ENCODE assay signal across 8 cellular contexts in genomic region chr10:97736403-97736901, GRCh38. TPM values are rescaled to one million over a fixed set of nuclear protein-coding genes. Genes with fewer than 3 reads are reported as not detected.
A peak's percentile ranks its signal among the peaks of the same experiment; 100 is the strongest.
DNase-seq lines count a peak whose midpoint lies in the region; ATAC-seq, FAIRE-seq and TF ChIP-seq lines count a peak whose summit lies in the region.

No MANE protein-coding gene starts in this region.

- H3K4me3 ChIP-seq in HepG2 (replicated peaks in 1 of 3; ENCODE audit: insufficient read depth in 1 of 3, low read depth in 2 of 3, low read length in 3 of 3) = peak overlapping the region in 1 of 3 experiments; percentile 91; a peak in 1 of 6 replicates
- H3K4me3 ChIP-seq in tibial nerve = peak overlapping the region; percentile 79 to 94 (median 86)

- H3K36me3 ChIP-seq in HepG2 (replicated peaks in 1 of 2; ENCODE audit: control insufficient read depth in 1 of 2, insufficient read depth in 2 of 2, low read length in 2 of 2) (peaks cover 2 to 16% of the 10 kb centered on the region in 2 experiments; a peak in 4 of 5 replicates), tibial nerve (peaks cover 0 to 16% (median 0%) of the 10 kb centered on the region in 3 donors)

- peaks cover 27% of the 10 kb centered on the region for H3K4me1 ChIP-seq in HepG2 (ENCODE audit: insufficient read depth, low read length)
- H3K4me1 ChIP-seq in tibial nerve = peaks cover 0 to 34% (median 9%) of the 10 kb centered on the region in 4 donors

- intact Hi-C loops in activated T-helper 1 cell treated with anti-CD3 and anti-CD28 coated beads, Interleukin-12 subunit alpha, Interleukin-12 subunit beta, Interleukin-2, Interleukin-4 antibody, amounts not matched to agents 30 ng/mL and 10 ng/mL and 1 ng/mL, durations not matched to agents 14 hours and 24 hours and 36 hours (cut with micrococcal nuclease) = loop anchor here (2.0 to 5.0 kb wide), 6 partner anchors 96 to 904 kb away; partner anchors contain the start of genes LCOR, PI4K2A and R3HCC1L
- intact Hi-C loops in HepG2 (cut with micrococcal nuclease; ENCODE audit: unreplicated experiment) = no loop called here

- peak overlapping the region; percentile 93 for H3K4me3 Mint-ChIP-seq in activated T-helper 1 cell treated with anti-CD3 and anti-CD28 coated beads, Interleukin-12 subunit alpha, Interleukin-12 subunit beta, Interleukin-2, Interleukin-4 antibody, amounts not matched to agents 30 ng/mL and 10 ng/mL and 1 ng/mL, durations not matched to agents 14 hours and 24 hours and 36 hours

- DNase-seq in activated T-helper 1 cell treated with anti-CD3 and anti-CD28 coated beads, Interleukin-12 subunit alpha, Interleukin-12 subunit beta, Interleukin-2, Interleukin-4 antibody, amounts not matched to agents 30 ng/mL and 10 ng/mL and 1 ng/mL, durations not matched to agents 14 hours and 24 hours and 36 hours (ENCODE audit: low spot score) = no peak
- DNase-seq in HepG2 (ENCODE audit: low spot score) (no peak), tibial nerve (ENCODE audit: low spot score in 2 of 2) (no peak), KBM-7 (no peak), NCI-H82 treated with DMSO at 0.1 percent for 48 hours (lab: John Stamatoyannopoulos, UW; ENCODE audit: unreplicated experiment) (no peak), germinal center (ENCODE audit: low spot score) (no peak)

- ATAC-seq in GM19452 (IDR thresholded peaks at IDR 0.05; ENCODE audit: unreplicated experiment) = peak; percentile 25
- peak; percentile 45 for ATAC-seq in HG03103 (IDR thresholded peaks at IDR 0.05; ENCODE audit: low read depth, unreplicated experiment)
- ATAC-seq in HepG2 = peak; percentile 45

- H3K27ac ChIP-seq in HepG2 (ENCODE audit: extremely low read length, insufficient read depth, low read length) (no peak overlapping the region), tibial nerve (peak overlapping the region in 3 of 4 donors; percentile 88 to 96 (median 95))

- H3K79me2 ChIP-seq in HepG2 (ENCODE audit: insufficient read depth, low read length) = peaks cover 34% of the 10 kb centered on the region

- BruUV-seq in HepG2 (replicated peaks; lab: Mats Ljungman, UMichigan) = no TSS peak

- TF ChIP-seq CTCF in HepG2 (CRISPR knock-in tag; IDR thresholded peaks at IDR 0.05) = no peak
- no peak for TF ChIP-seq CTCF in tibial nerve (IDR thresholded peaks at IDR 0.05)

- H3K9me3 ChIP-seq in HepG2 (ENCODE audit: low read length) = no peaks in the 10 kb centered on the region
- no peaks in the 10 kb centered on the region for H3K9me3 ChIP-seq in tibial nerve

- H3K36me3 Mint-ChIP-seq in activated T-helper 1 cell treated with anti-CD3 and anti-CD28 coated beads, Interleukin-12 subunit alpha, Interleukin-12 subunit beta, Interleukin-2, Interleukin-4 antibody, amounts not matched to agents 30 ng/mL and 10 ng/mL and 1 ng/mL, durations not matched to agents 14 hours and 24 hours and 36 hours (ENCODE audit: low read depth) = peaks cover 28% of the 10 kb centered on the region

- in situ Hi-C loops in HepG2 (cut with HindIII; ENCODE audit: extremely low pct_ligation_motif_present, low pct_unique_long_range_greater_than_20kb) (loop anchor here (5.0 kb wide), 1 partner anchor 34 kb away; no protein-coding TSS in a partner anchor), KBM-7 (cut with MboI; ENCODE audit: low pct_unique_long_range_greater_than_20kb, low sequenced_read_pairs) (no loop called here)

- FAIRE-seq in HepG2 (lab: Jason Lieb, UNC) = no peak

- peak overlapping the region; percentile 78 for H3K4me2 ChIP-seq in HepG2 (ENCODE audit: low read depth, low read length)

- H3K27me3 Mint-ChIP-seq in activated T-helper 1 cell treated with anti-CD3 and anti-CD28 coated beads, Interleukin-12 subunit alpha, Interleukin-12 subunit beta, Interleukin-2, Interleukin-4 antibody, amounts not matched to agents 30 ng/mL and 10 ng/mL and 1 ng/mL, durations not matched to agents 14 hours and 24 hours and 36 hours (ENCODE audit: insufficient read depth) = peaks cover 2% of the 10 kb centered on the region

- TF ChIP-seq EP300 in HepG2 (IDR thresholded peaks at IDR 0.05; ENCODE audit: low read depth in 2 of 2, low read length in 2 of 2) (no peak), HepG2 (CRISPR knock-in tag; IDR thresholded peaks at IDR 0.05; ENCODE audit: borderline replicate concordance) (no peak), tibial nerve (IDR thresholded peaks at IDR 0.05) (no peak)

- H3K9ac ChIP-seq in HepG2 (ENCODE audit: insufficient read depth, low read depth, low read length) = peak overlapping the region; percentile 37; the same call in 1 of the 2 replicates

- H3K27me3 ChIP-seq in HepG2 (ENCODE audit: control insufficient read depth in 1 of 2, insufficient read depth in 2 of 2, low read length in 2 of 2) (peaks cover 0 to 10% of the 10 kb centered on the region in 2 experiments; a peak in 2 of 5 replicates), tibial nerve (no peaks in the 10 kb centered on the region)

- H4K20me1 ChIP-seq in HepG2 (ENCODE audit: insufficient read depth, low read length) = no peaks in the 10 kb centered on the region

- no peak for TF ChIP-seq RAD21 in HepG2 (CRISPR knock-in tag; IDR thresholded peaks at IDR 0.05)

- H3K27ac Mint-ChIP-seq in activated T-helper 1 cell treated with anti-CD3 and anti-CD28 coated beads, Interleukin-12 subunit alpha, Interleukin-12 subunit beta, Interleukin-2, Interleukin-4 antibody, amounts not matched to agents 30 ng/mL and 10 ng/mL and 1 ng/mL, durations not matched to agents 14 hours and 24 hours and 36 hours = peak overlapping the region; percentile 100

- POLR2A ChIA-PET in HepG2 (lab: Yijun Ruan, JAX) = interaction anchor here (0.8 to 1.8 kb wide), 17 partner anchors 9 to 103 kb away, joined by 3 to 39 read pairs (median 5); partner anchors contain the start of genes AVPI1, MORN4 and PI4K2A

- no peaks in the 10 kb centered on the region for H3K9me3 Mint-ChIP-seq in activated T-helper 1 cell treated with anti-CD3 and anti-CD28 coated beads, Interleukin-12 subunit alpha, Interleukin-12 subunit beta, Interleukin-2, Interleukin-4 antibody, amounts not matched to agents 30 ng/mL and 10 ng/mL and 1 ng/mL, durations not matched to agents 14 hours and 24 hours and 36 hours

- TF ChIP-seq POLR2A in HepG2 (IDR thresholded peaks at IDR 0.05; ENCODE audit: insufficient read depth in 1 of 2, low read depth in 2 of 2, low read length in 2 of 2) (no peak), tibial nerve (IDR thresholded peaks at IDR 0.05) (no peak)

- CTCF ChIA-PET in HepG2 (lab: Yijun Ruan, JAX; ENCODE audit: low intra/inter-chr PET ratio, low total read pairs) = no interaction called here

- H3K4me1 Mint-ChIP-seq in activated T-helper 1 cell treated with anti-CD3 and anti-CD28 coated beads, Interleukin-12 subunit alpha, Interleukin-12 subunit beta, Interleukin-2, Interleukin-4 antibody, amounts not matched to agents 30 ng/mL and 10 ng/mL and 1 ng/mL, durations not matched to agents 14 hours and 24 hours and 36 hours (ENCODE audit: low read depth) = peaks cover 44% of the 10 kb centered on the region

- 74% methylated on average over 13 of the region's 13 CpGs for WGBS in HepG2 (ENCODE audit: low lambda C conversion rate)
- 69 to 71% methylated on average over 13 of the region's 13 CpGs for WGBS in tibial nerve, 2 donors

- peak overlapping the region; percentile 46 for H2AFZ ChIP-seq in HepG2 (ENCODE audit: low read length)

RNA-seq across cellular contexts. Expression of gene ZFYVE27, which starts 0.5 kb away (rescaled TPM):
- total RNA-seq in activated T-helper 1 cell treated with anti-CD3 and anti-CD28 coated beads, Interleukin-12 subunit alpha, Interleukin-12 subunit beta, Interleukin-2, Interleukin-4 antibody, amounts not matched to agents 30 ng/mL and 10 ng/mL and 1 ng/mL, durations not matched to agents 14 hours and 24 hours and 36 hours = 41.7 and 42.5 TPM in 2 replicates
- total RNA-seq in HepG2 (2016; rRNA removed; fragmentation: Illumina TruSeq; extraction: Trizol) (6.1 and 19.7 TPM in 2 replicates), tibial nerve (10 to 100 TPM; 33.4 to 46.8 (median 42.7) TPM)
- total RNA-seq in HepG2 (2016; cell fraction: cytosol; rRNA removed; fragmentation: Illumina TruSeq; extraction: Trizol; ENCODE audit: low read depth) = 2.8 and 3.8 TPM in 2 replicates
- total RNA-seq in HepG2 (2016; cell fraction: insoluble cytoplasmic fraction; rRNA removed; fragmentation: Illumina TruSeq; extraction: Trizol) = 5.8 and 20.5 TPM in 2 replicates
- 4.5 and 6.1 TPM in 2 replicates for total RNA-seq in HepG2 (2016; cell fraction: membrane; rRNA removed; fragmentation: Illumina TruSeq; extraction: Trizol)
- 36.5 and 37.6 TPM in 2 replicates for total RNA-seq in HepG2 (2016; cell fraction: nucleus; rRNA removed; fragmentation: Illumina TruSeq; extraction: Trizol)
- polyA plus RNA-seq in HepG2 (2011; rRNA removed) = 20.5 and 26.9 TPM in 2 replicates
- polyA plus RNA-seq in HepG2 (2011; cell fraction: cytosol; rRNA removed) = 11.3 and 12.9 TPM in 2 replicates
- polyA plus RNA-seq in HepG2 (2011; cell fraction: nucleus; rRNA removed) = 107 and 112 TPM in 2 replicates
- polyA plus RNA-seq in HepG2 (2012) = 13.0 and 18.5 TPM in 2 replicates
- polyA plus RNA-seq in HepG2 (2016; cell fraction: cytosol; fragmentation: Illumina TruSeq; extraction: Trizol; ENCODE audit: low read depth) = 0.68 and 0.92 TPM in 2 replicates
- 4.2 and 4.9 TPM in 2 replicates for polyA plus RNA-seq in HepG2 (2016; cell fraction: insoluble cytoplasmic fraction; fragmentation: Illumina TruSeq; extraction: Trizol; ENCODE audit: low read depth)
- polyA plus RNA-seq in HepG2 (2016; cell fraction: membrane; fragmentation: Illumina TruSeq; extraction: Trizol; ENCODE audit: low read depth) = 1.7 and 2.1 TPM in 2 replicates
- 50.1 and 57.5 TPM in 2 replicates for polyA plus RNA-seq in HepG2 (2016; cell fraction: nucleus; fragmentation: Illumina TruSeq; extraction: Trizol; ENCODE audit: insufficient read depth, low read depth)
- 26.7 and 43.3 TPM in 2 replicates for polyA minus RNA-seq in HepG2 (2011; rRNA and poly(A)+ RNA removed; ENCODE audit: low replicate concordance)
- polyA minus RNA-seq in HepG2 (2011; cell fraction: cytosol; rRNA and poly(A)+ RNA removed) = 6.0 and 6.5 TPM in 2 replicates
- polyA minus RNA-seq in HepG2 (2011; cell fraction: nucleus; rRNA and poly(A)+ RNA removed) = 45.2 and 45.3 TPM in 2 replicates

RNA-seq across cellular contexts. Expression of gene MARVELD1, which starts 22.9 kb away (rescaled TPM):
- 3.0 and 3.4 TPM in 2 replicates for total RNA-seq in activated T-helper 1 cell treated with anti-CD3 and anti-CD28 coated beads, Interleukin-12 subunit alpha, Interleukin-12 subunit beta, Interleukin-2, Interleukin-4 antibody, amounts not matched to agents 30 ng/mL and 10 ng/mL and 1 ng/mL, durations not matched to agents 14 hours and 24 hours and 36 hours
- total RNA-seq in HepG2 (2016; rRNA removed; fragmentation: Illumina TruSeq; extraction: Trizol) (not detected in 2 replicates), tibial nerve (10 to 100 TPM; 28.0 to 45.3 (median 42.2) TPM)
- total RNA-seq in HepG2 (2016; cell fraction: cytosol; rRNA removed; fragmentation: Illumina TruSeq; extraction: Trizol; ENCODE audit: low read depth) = not detected in 2 replicates
- total RNA-seq in HepG2 (2016; cell fraction: insoluble cytoplasmic fraction; rRNA removed; fragmentation: Illumina TruSeq; extraction: Trizol) = not detected in 2 replicates
- total RNA-seq in HepG2 (2016; cell fraction: membrane; rRNA removed; fragmentation: Illumina TruSeq; extraction: Trizol) = not detected in 2 replicates
- not detected in 2 replicates for total RNA-seq in HepG2 (2016; cell fraction: nucleus; rRNA removed; fragmentation: Illumina TruSeq; extraction: Trizol)
- polyA plus RNA-seq in HepG2 (2011; rRNA removed) = 0.08 TPM in 1 of 2 replicates, not detected in the other
- 0.03 TPM in 1 of 2 replicates, not detected in the other for polyA plus RNA-seq in HepG2 (2011; cell fraction: cytosol; rRNA removed)
- 0.03 and 0.26 TPM in 2 replicates for polyA plus RNA-seq in HepG2 (2011; cell fraction: nucleus; rRNA removed)
- not detected in 2 replicates for polyA plus RNA-seq in HepG2 (2012)
- not detected in 2 replicates for polyA plus RNA-seq in HepG2 (2016; cell fraction: cytosol; fragmentation: Illumina TruSeq; extraction: Trizol; ENCODE audit: low read depth)
- polyA plus RNA-seq in HepG2 (2016; cell fraction: insoluble cytoplasmic fraction; fragmentation: Illumina TruSeq; extraction: Trizol; ENCODE audit: low read depth) = not detected in 2 replicates
- not detected in 2 replicates for polyA plus RNA-seq in HepG2 (2016; cell fraction: membrane; fragmentation: Illumina TruSeq; extraction: Trizol; ENCODE audit: low read depth)
- polyA plus RNA-seq in HepG2 (2016; cell fraction: nucleus; fragmentation: Illumina TruSeq; extraction: Trizol; ENCODE audit: insufficient read depth, low read depth) = not detected in 2 replicates
- 33.8 TPM in 1 of 2 replicates, not detected in the other for polyA minus RNA-seq in HepG2 (2011; rRNA and poly(A)+ RNA removed; ENCODE audit: low replicate concordance)
- not detected in 2 replicates for polyA minus RNA-seq in HepG2 (2011; cell fraction: cytosol; rRNA and poly(A)+ RNA removed)
- 0.13 TPM in 1 of 2 replicates, not detected in the other for polyA minus RNA-seq in HepG2 (2011; cell fraction: nucleus; rRNA and poly(A)+ RNA removed)

RNA-seq across cellular contexts. Expression of gene SFRP5, which starts 35.3 kb away (rescaled TPM):
- total RNA-seq in activated T-helper 1 cell treated with anti-CD3 and anti-CD28 coated beads, Interleukin-12 subunit alpha, Interleukin-12 subunit beta, Interleukin-2, Interleukin-4 antibody, amounts not matched to agents 30 ng/mL and 10 ng/mL and 1 ng/mL, durations not matched to agents 14 hours and 24 hours and 36 hours = not detected in 2 replicates
- total RNA-seq in HepG2 (2016; rRNA removed; fragmentation: Illumina TruSeq; extraction: Trizol) (0.83 and 1.7 TPM in 2 replicates), tibial nerve (100 to 1,000 TPM; 183 to 530 (median 479) TPM)
- total RNA-seq in HepG2 (2016; cell fraction: cytosol; rRNA removed; fragmentation: Illumina TruSeq; extraction: Trizol; ENCODE audit: low read depth) = 0.09 and 0.61 TPM in 2 replicates
- total RNA-seq in HepG2 (2016; cell fraction: insoluble cytoplasmic fraction; rRNA removed; fragmentation: Illumina TruSeq; extraction: Trizol) = 0.89 and 2.0 TPM in 2 replicates
- 1.0 and 1.9 TPM in 2 replicates for total RNA-seq in HepG2 (2016; cell fraction: membrane; rRNA removed; fragmentation: Illumina TruSeq; extraction: Trizol)
- total RNA-seq in HepG2 (2016; cell fraction: nucleus; rRNA removed; fragmentation: Illumina TruSeq; extraction: Trizol) = 1.2 and 1.3 TPM in 2 replicates
- 0.16 and 0.32 TPM in 2 replicates for polyA plus RNA-seq in HepG2 (2011; rRNA removed)
- polyA plus RNA-seq in HepG2 (2011; cell fraction: cytosol; rRNA removed) = 0.19 and 0.67 TPM in 2 replicates
- 0.27 TPM in 1 of 2 replicates, not detected in the other for polyA plus RNA-seq in HepG2 (2011; cell fraction: nucleus; rRNA removed)
- polyA plus RNA-seq in HepG2 (2012) = 0.07 and 0.08 TPM in 2 replicates
- 0.59 and 0.68 TPM in 2 replicates for polyA plus RNA-seq in HepG2 (2016; cell fraction: cytosol; fragmentation: Illumina TruSeq; extraction: Trizol; ENCODE audit: low read depth)
- polyA plus RNA-seq in HepG2 (2016; cell fraction: insoluble cytoplasmic fraction; fragmentation: Illumina TruSeq; extraction: Trizol; ENCODE audit: low read depth) = 1.1 and 1.2 TPM in 2 replicates
- polyA plus RNA-seq in HepG2 (2016; cell fraction: membrane; fragmentation: Illumina TruSeq; extraction: Trizol; ENCODE audit: low read depth) = 0.91 and 1.5 TPM in 2 replicates
- polyA plus RNA-seq in HepG2 (2016; cell fraction: nucleus; fragmentation: Illumina TruSeq; extraction: Trizol; ENCODE audit: insufficient read depth, low read depth) = 2.7 and 3.2 TPM in 2 replicates
- 0.76 TPM in 1 of 2 replicates, not detected in the other for polyA minus RNA-seq in HepG2 (2011; rRNA and poly(A)+ RNA removed; ENCODE audit: low replicate concordance)
- polyA minus RNA-seq in HepG2 (2011; cell fraction: cytosol; rRNA and poly(A)+ RNA removed) = 0.79 TPM in 1 of 2 replicates, not detected in the other
- not detected in 2 replicates for polyA minus RNA-seq in HepG2 (2011; cell fraction: nucleus; rRNA and poly(A)+ RNA removed)

RNA-seq across cellular contexts. Expression of gene AVPI1, which starts 49.4 kb away (rescaled TPM):
- total RNA-seq in activated T-helper 1 cell treated with anti-CD3 and anti-CD28 coated beads, Interleukin-12 subunit alpha, Interleukin-12 subunit beta, Interleukin-2, Interleukin-4 antibody, amounts not matched to agents 30 ng/mL and 10 ng/mL and 1 ng/mL, durations not matched to agents 14 hours and 24 hours and 36 hours = 0.66 and 0.93 TPM in 2 replicates
- 39.8 and 47.6 TPM in 2 replicates for total RNA-seq in HepG2 (2016; rRNA removed; fragmentation: Illumina TruSeq; extraction: Trizol)
- 17.3 and 23.9 TPM in 2 replicates for total RNA-seq in HepG2 (2016; cell fraction: cytosol; rRNA removed; fragmentation: Illumina TruSeq; extraction: Trizol; ENCODE audit: low read depth)
- 40.9 and 48.9 TPM in 2 replicates for total RNA-seq in HepG2 (2016; cell fraction: insoluble cytoplasmic fraction; rRNA removed; fragmentation: Illumina TruSeq; extraction: Trizol)
- total RNA-seq in HepG2 (2016; cell fraction: membrane; rRNA removed; fragmentation: Illumina TruSeq; extraction: Trizol) = 32.7 and 40.7 TPM in 2 replicates
- total RNA-seq in HepG2 (2016; cell fraction: nucleus; rRNA removed; fragmentation: Illumina TruSeq; extraction: Trizol) = 19.1 and 24.2 TPM in 2 replicates
- polyA plus RNA-seq in HepG2 (2011; rRNA removed) = 60.6 and 61.2 TPM in 2 replicates
- 46.9 and 72.0 TPM in 2 replicates for polyA plus RNA-seq in HepG2 (2011; cell fraction: cytosol; rRNA removed)
- 30.9 and 32.2 TPM in 2 replicates for polyA plus RNA-seq in HepG2 (2011; cell fraction: nucleus; rRNA removed)
- polyA plus RNA-seq in HepG2 (2012) = 17.8 and 27.6 TPM in 2 replicates
- 15.1 and 21.8 TPM in 2 replicates for polyA plus RNA-seq in HepG2 (2016; cell fraction: cytosol; fragmentation: Illumina TruSeq; extraction: Trizol; ENCODE audit: low read depth)
- polyA plus RNA-seq in HepG2 (2016; cell fraction: insoluble cytoplasmic fraction; fragmentation: Illumina TruSeq; extraction: Trizol; ENCODE audit: low read depth) = 52.4 and 52.8 TPM in 2 replicates
- polyA plus RNA-seq in HepG2 (2016; cell fraction: membrane; fragmentation: Illumina TruSeq; extraction: Trizol; ENCODE audit: low read depth) = 23.9 and 32.8 TPM in 2 replicates
- polyA plus RNA-seq in HepG2 (2016; cell fraction: nucleus; fragmentation: Illumina TruSeq; extraction: Trizol; ENCODE audit: insufficient read depth, low read depth) = 25.4 and 28.6 TPM in 2 replicates
- polyA minus RNA-seq in HepG2 (2011; rRNA and poly(A)+ RNA removed; ENCODE audit: low replicate concordance) = 68.6 and 143 TPM in 2 replicates
- 32.1 and 32.4 TPM in 2 replicates for polyA minus RNA-seq in HepG2 (2011; cell fraction: cytosol; rRNA and poly(A)+ RNA removed)
- polyA minus RNA-seq in HepG2 (2011; cell fraction: nucleus; rRNA and poly(A)+ RNA removed) = 21.8 and 28.6 TPM in 2 replicates
- 100 to 1,000 TPM; 113 to 253 (median 170) TPM for total RNA-seq in tibial nerve

Comparison
In these comparisons a context has a peak if more than half of its experiments do, and no peak if none do; other contexts are left out.
1. RNA of gene SFRP5, which starts 35.3 kb away (total RNA-seq): 183 to 530 TPM in tibial nerve; 0.09 to 2.0 TPM in HepG2 and not detected in activated T-helper 1 cell treated with anti-CD3 and anti-CD28 coated beads, Interleukin-12 subunit alpha, Interleukin-12 subunit beta, Interleukin-2, Interleukin-4 antibody, amounts not matched to agents 30 ng/mL and 10 ng/mL and 1 ng/mL, durations not matched to agents 14 hours and 24 hours and 36 hours; every median in the first group is over 10 times any median in the second.
2. Peak in every context shown above with its lines, with median percentiles within 50 percentile points of each other: ATAC-seq.